Comparison of ENCODE assay signal across 8 cellular contexts in the genomic region with DNA sequence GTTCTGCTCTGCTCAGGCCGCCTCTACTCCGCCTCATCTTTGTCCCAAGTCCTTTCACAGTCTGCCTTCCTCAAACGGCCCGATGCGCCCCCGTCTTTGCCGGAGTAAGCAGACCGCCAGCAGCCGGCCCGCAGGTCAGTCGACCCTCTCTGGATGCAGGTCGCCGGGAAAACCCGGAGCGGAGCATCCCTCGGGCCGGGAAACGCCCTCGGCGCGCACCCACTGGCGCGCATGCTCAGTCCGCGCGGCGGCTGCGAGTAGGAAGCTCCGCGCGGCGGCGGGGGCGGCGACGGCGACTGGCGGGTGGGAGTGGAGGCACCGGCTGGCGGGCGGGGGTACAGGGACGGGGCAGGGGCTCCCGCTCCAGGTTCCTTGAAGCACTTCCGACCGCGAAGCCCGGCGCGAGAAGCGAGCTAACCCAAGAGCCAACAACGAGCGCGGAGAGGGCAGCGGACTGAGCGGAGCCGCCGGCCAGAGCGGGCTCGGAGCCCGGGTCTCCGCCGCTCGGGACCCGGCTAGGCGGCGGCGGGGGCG. TPM values are rescaled to one million over a fixed set of nuclear protein-coding genes. Genes with fewer than 3 reads are reported as not detected.
DNase-seq lines count a peak whose midpoint lies in the region; ATAC-seq and TF ChIP-seq lines count a peak whose summit lies in the region.

A gene (plus strand): TSS at position 286 of the 534 bp plus-strand sequence. CDS start 252 bp downstream, outside the sequence.

- H3K9me3 ChIP-seq in ovary: no peaks in the 10 kb centered on the region
- H3K9me3 ChIP-seq in thoracic aorta: no peaks in the 10 kb centered on the region

- in situ Hi-C loops in SK-MEL-5 (cut with HindIII; ENCODE audit: low pct_unique_long_range_greater_than_20kb, low sequenced_read_pairs): no loop called here

- peak; percentile 90 for DNase-seq in GDM1 (lab: John Stamatoyannopoulos, UW)
- DNase-seq in H4 (ENCODE audit: low spot score): peak; percentile 82
- DNase-seq in LoVo (ENCODE audit: low spot score): peak; percentile 91
- peak; percentile 85 for DNase-seq in SK-MEL-5 (ENCODE audit: low read depth, low spot score)
- DNase-seq in activated naive CD4-positive, alpha-beta T cell treated with anti-CD3 and anti-CD28 coated beads, Interleukin-2, amount 50 U/mL, for 72 hours (ENCODE audit: low spot score in 2 of 2): peak; percentile 85 to 92
- peak; percentile 97 for DNase-seq in glutamatergic neuron
- DNase-seq in ovary: peak; percentile 89 to 96 (median 91)
- DNase-seq in thoracic aorta (ENCODE audit: low spot score): peak; percentile 51

- intact Hi-C loops in ovary (cut with DNase I): loop anchor here in 2 of 4 donors (10.0 kb wide), 3 partner anchors 120 to 160 kb away; no protein-coding TSS in a partner anchor

- H3K27me3 ChIP-seq in ovary (no peaks in the 10 kb centered on the region), thoracic aorta (replicated peaks; ENCODE audit: insufficient read depth) (no peaks in the 10 kb centered on the region)

- H3K4me3 ChIP-seq in ovary (peak within 1 kb of the TSS; percentile 92), thoracic aorta (peak within 1 kb of the TSS; percentile 90)

- TF ChIP-seq POLR2A in ovary (IDR thresholded peaks at IDR 0.05): peak; percentile 40

- TF ChIP-seq CTCF in glutamatergic neuron (IDR thresholded peaks at IDR 0.05; ENCODE audit: partially characterized antibody, unreplicated experiment) (no peak), ovary (IDR thresholded peaks at IDR 0.05) (peak in 1 of 3 donors; percentile 2), thoracic aorta (IDR thresholded peaks at IDR 0.05) (no peak)

- H3K4me3 Mint-ChIP-seq in glutamatergic neuron (ENCODE audit: unreplicated experiment): peak within 1 kb of the TSS; percentile 99

- no peaks in the 10 kb centered on the region for H3K9me3 Mint-ChIP-seq in activated naive CD4-positive, alpha-beta T cell treated with anti-CD3 and anti-CD28 coated beads, Interleukin-2, amount 50 U/mL, for 72 hours
- peaks cover 17% of the 10 kb centered on the region for H3K9me3 Mint-ChIP-seq in glutamatergic neuron (ENCODE audit: unreplicated experiment)

- peaks cover 5% of the 10 kb centered on the region for H3K4me1 Mint-ChIP-seq in glutamatergic neuron (ENCODE audit: low read depth, unreplicated experiment)

- peak within 1 kb of the TSS; percentile 55 to 72 for H3K27ac ChIP-seq in ovary
- H3K27ac ChIP-seq in thoracic aorta: peak within 1 kb of the TSS; percentile 68 to 80

- H3K4me1 ChIP-seq in ovary (ENCODE audit: insufficient read depth): peaks cover 6% of the 10 kb centered on the region
- peaks cover 0 to 21% of the 10 kb centered on the region in 2 donors for H3K4me1 ChIP-seq in thoracic aorta (ENCODE audit: control insufficient read depth in 1 of 2, low read depth in 2 of 2)

- H3K27me3 Mint-ChIP-seq in glutamatergic neuron (ENCODE audit: unreplicated experiment): peaks cover 12% of the 10 kb centered on the region

- no peak for TF ChIP-seq EP300 in ovary (IDR thresholded peaks at IDR 0.05)

- H3K36me3 ChIP-seq in ovary (no peaks in the 10 kb centered on the region), thoracic aorta (no peaks in the 10 kb centered on the region)

- H3K27ac Mint-ChIP-seq in activated naive CD4-positive, alpha-beta T cell treated with anti-CD3 and anti-CD28 coated beads, Interleukin-2, amount 50 U/mL, for 72 hours: peak within 1 kb of the TSS; percentile 51 to 97
- H3K27ac Mint-ChIP-seq in glutamatergic neuron (ENCODE audit: unreplicated experiment): peak within 1 kb of the TSS; percentile 70

- peak; percentile 73 for ATAC-seq in activated naive CD4-positive, alpha-beta T cell treated with anti-CD3 and anti-CD28 coated beads, Interleukin-2, amount 50 U/mL, for 72 hours
- peak; percentile 81 for ATAC-seq in thoracic aorta (ENCODE audit: insufficient number of reproducible peaks, low FRiP score, low read depth)

- WGBS in ovary, 3 donors: 0 to 1% (median 1%) methylated on average over 43 to 68 of the region's 68 CpGs

- peaks cover 0 to 5% of the 10 kb centered on the region in 2 donors for H3K36me3 Mint-ChIP-seq in activated naive CD4-positive, alpha-beta T cell treated with anti-CD3 and anti-CD28 coated beads, Interleukin-2, amount 50 U/mL, for 72 hours
- H3K36me3 Mint-ChIP-seq in glutamatergic neuron (ENCODE audit: unreplicated experiment): no peaks in the 10 kb centered on the region

RNA-seq across cellular contexts. Expression of the gene that starts here (rescaled TPM):
- total RNA-seq in H4 (2014; rRNA removed; shearing (Covaris generic)): 7.9 and 10.3 TPM in 2 replicates
- 28.1 and 30.4 TPM in 2 replicates for total RNA-seq in SK-MEL-5 (2014; rRNA removed; shearing (Covaris generic))
- 22.5 and 23.0 TPM in 2 replicates for polyA plus RNA-seq in SK-MEL-5 (2015; cell fraction: cytosol; rRNA removed)
- polyA plus RNA-seq in SK-MEL-5 (2015; cell fraction: nucleus; rRNA removed): 32.6 and 36.6 TPM in 2 replicates
- 1 to 10 TPM; 1.0 to 3.6 TPM for total RNA-seq in activated naive CD4-positive, alpha-beta T cell treated with anti-CD3 and anti-CD28 coated beads, Interleukin-2, amount 50 U/mL, for 72 hours
- total RNA-seq in glutamatergic neuron (ENCODE audit: unreplicated experiment) (2.6 TPM), ovary (10 to 100 TPM in 4 of 7 donors, 1 to 10 TPM in 3; 4.9 to 20.6 (median 10.2) TPM), thoracic aorta (10 to 100 TPM; 18.5 to 22.8 TPM)
- 1 to 10 TPM; 4.3 to 4.9 TPM for polyA plus RNA-seq in ovary

Comparison
In these comparisons a context has a peak if more than half of its experiments do, and no peak if none do; other contexts are left out.
1. Peak in every context shown above with its lines: DNase-seq, ATAC-seq, H3K4me3 ChIP-seq and H3K27ac ChIP-seq.